Comparison of ENCODE assay signal across 11 cellular contexts in genomic region chr2:190996947-190997346, GRCh38. TPM values are rescaled to one million over a fixed set of nuclear protein-coding genes. Genes with fewer than 3 reads are reported as not detected.
DNase-seq lines count a peak whose midpoint lies in the region; ATAC-seq and TF ChIP-seq lines count a peak whose summit lies in the region.
"Had no signal": no experiment of that assay in that cellular context is flagged by ENCODE, and none has a peak within 500 bp of the region (broad histone marks: within the 10 kb centered on the region; RNA-seq: fewer than 3 reads in every experiment).

No MANE protein-coding gene starts in this region.

- H3K4me3 Mint-ChIP-seq in activated CD4-positive, alpha-beta memory T cell treated with anti-CD3 and anti-CD28 coated beads for 36 hours, result no peak overlapping the region

- H3K9me3 Mint-ChIP-seq in activated CD4-positive, alpha-beta memory T cell treated with anti-CD3 and anti-CD28 coated beads for 36 hours, result peaks cover 14% of the 10 kb centered on the region

- H3K27ac Mint-ChIP-seq in activated CD4-positive, alpha-beta memory T cell treated with anti-CD3 and anti-CD28 coated beads for 36 hours, result peak overlapping the region; percentile 86

- ATAC-seq in left cardiac atrium (peak; percentile 44 to 59), Right ventricle myocardium superior (ENCODE audit: poor library complexity) (no peak), lower lobe of right lung (peak; percentile 55 to 81), upper lobe of right lung (peak; percentile 85), GM19452 (IDR thresholded peaks at IDR 0.05; ENCODE audit: unreplicated experiment) (no peak)

- H3K36me3 ChIP-seq in lower lobe of right lung (peaks cover 100% of the 10 kb centered on the region), upper lobe of right lung (peaks cover 100% of the 10 kb centered on the region)

- no peaks in the 10 kb centered on the region for H3K4me1 ChIP-seq in lower lobe of right lung
- H3K4me1 ChIP-seq in upper lobe of right lung, result no peaks in the 10 kb centered on the region
- H3K4me1 ChIP-seq: Peyer's patch had no signal

- H3K27me3 Mint-ChIP-seq in activated CD4-positive, alpha-beta memory T cell treated with anti-CD3 and anti-CD28 coated beads for 36 hours, result no peaks in the 10 kb centered on the region

- CTCF ChIA-PET in activated CD4-positive, alpha-beta memory T cell treated with anti-CD3 and anti-CD28 coated beads for 36 hours (lab: Charles Lee), result interaction anchor here (1.1 to 1.8 kb wide), 4 partner anchors 9 to 25 kb away, joined by 3 to 7 read pairs (median 4); partner anchors contain the start of gene STAT1

- POLR2A ChIA-PET in activated CD4-positive, alpha-beta memory T cell treated with anti-CD3 and anti-CD28 coated beads for 36 hours (lab: Charles Lee), result interaction anchor here (1.2 to 1.5 kb wide), 2 partner anchors 16 to 24 kb away, joined by 3 to 4 read pairs; no protein-coding TSS in a partner anchor

- DNase-seq in left cardiac atrium (no peak), Right ventricle myocardium superior (no peak), lower lobe of right lung (peak; percentile 42), upper lobe of right lung (no peak), NCI-H2107 (lab: John Stamatoyannopoulos, UW) (no peak), EL (no peak)
- DNase-seq in activated CD4-positive, alpha-beta memory T cell treated with anti-CD3 and anti-CD28 coated beads for 36 hours, result no peak
- DNase-seq: Peyer's patch had no signal

- H3K9me3 ChIP-seq in lower lobe of right lung, result no peaks in the 10 kb centered on the region
- H3K9me3 ChIP-seq in upper lobe of right lung, result no peaks in the 10 kb centered on the region
- H3K9me3 ChIP-seq: Peyer's patch had no signal

- H3K36me3 Mint-ChIP-seq in activated CD4-positive, alpha-beta memory T cell treated with anti-CD3 and anti-CD28 coated beads for 36 hours, result peaks cover 90% of the 10 kb centered on the region

- intact Hi-C loops in left cardiac atrium (cut with DNase I), result no loop called here
- intact Hi-C loops in Right ventricle myocardium superior (cut with DNase I), result no loop called here
- intact Hi-C loops in activated CD4-positive, alpha-beta memory T cell treated with anti-CD3 and anti-CD28 coated beads for 36 hours (cut with micrococcal nuclease), result loop anchor here (5.0 kb wide), 1 partner anchor 35 kb away; no protein-coding TSS in a partner anchor
- intact Hi-C loops in lower lobe of right lung (cut with DNase I), result no loop called here
- intact Hi-C loops in upper lobe of right lung (cut with DNase I), result no loop called here

- H3K27me3 ChIP-seq in lower lobe of right lung (ENCODE audit: low read depth) (no peaks in the 10 kb centered on the region), upper lobe of right lung (no peaks in the 10 kb centered on the region)
- H3K27me3 ChIP-seq: hepatocyte, Peyer's patch had no signal

- peaks cover 55% of the 10 kb centered on the region for H3K4me1 Mint-ChIP-seq in activated CD4-positive, alpha-beta memory T cell treated with anti-CD3 and anti-CD28 coated beads for 36 hours (ENCODE audit: low read depth)

- no peak overlapping the region for H3K4me3 ChIP-seq in lower lobe of right lung
- no peak overlapping the region for H3K4me3 ChIP-seq in upper lobe of right lung
- H3K4me3 ChIP-seq: GM23248, hepatocyte, Peyer's patch had no signal

- H3K27ac ChIP-seq in lower lobe of right lung (no peak overlapping the region), upper lobe of right lung (no peak overlapping the region)
- H3K27ac ChIP-seq: GM23248, hepatocyte, Peyer's patch had no signal

- no peak for TF ChIP-seq CTCF in lower lobe of right lung (IDR thresholded peaks at IDR 0.05)
- TF ChIP-seq CTCF in upper lobe of right lung (IDR thresholded peaks at IDR 0.05), result no peak

RNA-seq across cellular contexts. Expression of gene STAT1, which starts 17.0 kb away (rescaled TPM):
- 10 to 100 TPM; 37.3 to 76.7 TPM for total RNA-seq in left cardiac atrium
- total RNA-seq in Right ventricle myocardium superior, result 31.5 TPM
- total RNA-seq in activated CD4-positive, alpha-beta memory T cell treated with anti-CD3 and anti-CD28 coated beads for 36 hours, result 100 to 1,000 TPM; 309 to 314 TPM
- total RNA-seq in lower lobe of right lung, result 103 TPM
- total RNA-seq in upper lobe of right lung, result 98.6 TPM

Comparison
In these comparisons a context has a peak if more than half of its experiments do, and no peak if none do; other contexts are left out.
1. ATAC-seq: peak in left cardiac atrium (2 of 2), lower lobe of right lung (2 of 2) and upper lobe of right lung (single experiment); none in Right ventricle myocardium superior (single experiment) and GM19452 (single experiment).